Comparison of ENCODE assay signal across 14 cellular contexts in the genomic region with DNA sequence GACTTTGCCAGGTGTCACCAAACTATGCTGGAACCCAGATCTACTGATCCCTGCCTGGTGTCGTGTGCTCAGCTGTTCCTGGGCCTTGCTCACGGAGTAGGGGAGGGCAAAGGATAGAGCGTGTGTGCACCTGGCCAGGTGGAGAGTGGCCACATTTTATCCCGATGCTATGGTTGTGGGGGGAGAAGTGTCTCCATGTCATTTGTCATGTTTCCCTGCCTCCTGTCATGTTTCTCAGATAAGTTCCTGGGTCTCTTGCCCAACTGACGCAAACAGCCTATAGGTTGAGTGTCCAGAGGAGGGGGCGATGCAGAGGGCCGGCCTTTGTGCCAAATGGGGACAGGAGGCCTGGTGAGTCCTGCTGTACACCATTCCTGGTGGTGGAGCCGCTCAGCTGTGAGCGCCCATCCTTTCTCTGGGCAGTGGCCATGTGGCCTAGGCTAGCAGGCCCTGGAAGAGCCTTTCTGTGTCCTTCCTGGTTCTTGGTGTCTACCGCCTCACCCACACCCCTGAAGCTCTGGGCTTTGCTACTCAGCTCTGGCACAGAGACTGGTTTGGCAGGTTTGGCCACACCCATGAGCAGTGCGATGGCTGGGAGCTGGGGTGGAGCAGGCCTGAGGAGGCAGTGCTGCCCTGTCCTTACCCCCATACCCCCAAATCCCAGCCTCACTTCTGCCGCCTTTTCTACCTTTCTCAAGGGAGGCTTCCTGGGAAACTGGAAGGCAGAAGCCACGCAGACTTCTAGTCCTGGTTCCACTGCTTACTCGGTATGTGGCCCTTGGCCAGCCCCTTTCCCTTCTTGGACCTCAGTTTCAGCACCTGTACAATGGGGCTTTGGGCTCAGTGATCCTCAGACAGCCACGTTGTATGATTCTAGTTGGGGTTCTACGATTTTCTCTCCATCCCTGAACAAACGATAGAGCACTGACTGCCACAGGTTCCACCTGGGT. TPM values are rescaled to one million over a fixed set of nuclear protein-coding genes. Genes with fewer than 3 reads are reported as not detected.
DNase-seq lines count a peak whose midpoint lies in the region; ATAC-seq and TF ChIP-seq lines count a peak whose summit lies in the region.
"Had no signal": no experiment of that assay in that cellular context is flagged by ENCODE, and none has a peak within 500 bp of the region (broad histone marks: within the 10 kb centered on the region; RNA-seq: fewer than 3 reads in every experiment).

No MANE protein-coding gene starts in this region.

- ATAC-seq in mucosa of descending colon (peak; percentile 97), GM19455 (IDR thresholded peaks at IDR 0.05; ENCODE audit: unreplicated experiment) (no peak), GM21390 (IDR thresholded peaks at IDR 0.05; ENCODE audit: unreplicated experiment) (no peak)
- ATAC-seq: activated T-helper 17 cell treated with anti-CD3 and anti-CD28 coated beads, Interleukin-2, amount 50 U/mL, for 72 hours; T-helper 17 cell had no signal

- H3K27me3 Mint-ChIP-seq in endodermal cell (ENCODE audit: insufficient read depth) (peaks cover 6% of the 10 kb centered on the region), CD14-positive monocyte (ENCODE audit: low read depth in 3 of 3) (peaks cover 5 to 8% (median 7%) of the 10 kb centered on the region in 3 donors)
- H3K27me3 Mint-ChIP-seq: activated T-helper 17 cell treated with anti-CD3 and anti-CD28 coated beads, Interleukin-2, amount 50 U/mL, for 72 hours had no signal

- H3K27ac ChIP-seq in C4-2B, result peak overlapping the region; percentile 78
- no peak overlapping the region for H3K27ac ChIP-seq in endodermal cell (ENCODE audit: low read depth, low read length)
- H3K27ac ChIP-seq: KMS-11 had no signal

- H3K4me3 ChIP-seq in endodermal cell (ENCODE audit: low read length) (no peak overlapping the region), mucosa of descending colon (no peak overlapping the region)

- H3K9me3 ChIP-seq in endodermal cell (ENCODE audit: control insufficient read depth, low read length) (no peaks in the 10 kb centered on the region), mucosa of descending colon (no peaks in the 10 kb centered on the region)

- H3K27ac Mint-ChIP-seq in endodermal cell (no peak overlapping the region), CD14-positive monocyte (no peak overlapping the region)
- H3K27ac Mint-ChIP-seq: activated T-helper 17 cell treated with anti-CD3 and anti-CD28 coated beads, Interleukin-2, amount 50 U/mL, for 72 hours; T-helper 17 cell had no signal

- H3K4me1 Mint-ChIP-seq in endodermal cell (no peaks in the 10 kb centered on the region), CD14-positive monocyte (peaks cover 6% of the 10 kb centered on the region)
- H3K4me1 Mint-ChIP-seq: activated T-helper 17 cell treated with anti-CD3 and anti-CD28 coated beads, Interleukin-2, amount 50 U/mL, for 72 hours had no signal

- no peak overlapping the region for H3K9ac ChIP-seq in endodermal cell (ENCODE audit: extremely low read depth, low read length, poor library complexity, severe bottlenecking)
- H3K9ac ChIP-seq: KMS-11 had no signal

- no peak for TF ChIP-seq CTCF in C4-2B (conservative IDR thresholded peaks at IDR 0.05)
- no peak for TF ChIP-seq CTCF in endodermal cell (conservative IDR thresholded peaks at IDR 0.05)
- no peak for TF ChIP-seq CTCF in mucosa of descending colon (IDR thresholded peaks at IDR 0.05)
- no peak for TF ChIP-seq CTCF in CD14-positive monocyte (IDR thresholded peaks at IDR 0.05)

- H3K4me1 ChIP-seq in endodermal cell (ENCODE audit: control insufficient read depth, insufficient read depth, low read length) (no peaks in the 10 kb centered on the region), mucosa of descending colon (ENCODE audit: low read depth) (peaks cover 34% of the 10 kb centered on the region)

- H3K36me3 ChIP-seq in endodermal cell (ENCODE audit: control insufficient read depth, insufficient read depth, low read length), result no peaks in the 10 kb centered on the region
- H3K36me3 ChIP-seq in mucosa of descending colon (ENCODE audit: low read depth), result no peaks in the 10 kb centered on the region

- 93 to 95% methylated on average over 11 to 17 of the region's 17 CpGs for WGBS in endodermal cell (ENCODE audit: insufficient coverage in 1 of 2, insufficient read length in 1 of 2), 2 experiments

- intact Hi-C loops in mucosa of descending colon (cut with DNase I, micrococcal nuclease), result no loop called here
- intact Hi-C loops in CD14-positive monocyte (cut with micrococcal nuclease), result no loop called here

- H3K36me3 Mint-ChIP-seq in endodermal cell (ENCODE audit: low read depth) (no peaks in the 10 kb centered on the region), CD14-positive monocyte (no peaks in the 10 kb centered on the region)

- H3K9me3 Mint-ChIP-seq in endodermal cell, result no peaks in the 10 kb centered on the region
- H3K9me3 Mint-ChIP-seq in CD14-positive monocyte, result peaks cover 0 to 4% (median 0%) of the 10 kb centered on the region in 7 donors
- H3K9me3 Mint-ChIP-seq: activated T-helper 17 cell treated with anti-CD3 and anti-CD28 coated beads, Interleukin-2, amount 50 U/mL, for 72 hours had no signal

- H3K4me3 Mint-ChIP-seq in endodermal cell, result no peak overlapping the region
- H3K4me3 Mint-ChIP-seq in CD14-positive monocyte, result no peak overlapping the region
- H3K4me3 Mint-ChIP-seq: activated T-helper 17 cell treated with anti-CD3 and anti-CD28 coated beads, Interleukin-2, amount 50 U/mL, for 72 hours; T-helper 17 cell had no signal

- peak; percentile 49 for DNase-seq in NCI-H2029 treated with DMSO at 0.1 percent for 48 hours (lab: John Stamatoyannopoulos, UW)
- DNase-seq in endodermal cell, result peak; percentile 59
- DNase-seq in mucosa of descending colon, result peak; percentile 92 to 94 (median 92)
- no peak for DNase-seq in CD14-positive monocyte (ENCODE audit: low spot score)
- DNase-seq in GM19240 (ENCODE audit: insufficient read length, low spot score), result no peak
- DNase-seq: effector CD4-positive, alpha-beta T cell; NCI-H187; occipital lobe; T-helper 17 cell had no signal

- no peaks in the 10 kb centered on the region for H3K27me3 ChIP-seq in endodermal cell (ENCODE audit: control insufficient read depth, insufficient read depth, low read length, poor library complexity, severe bottlenecking)

RNA-seq across cellular contexts. Expression of a gene that starts 32.3 kb away (rescaled TPM):
- total RNA-seq in endodermal cell, result 10 to 100 TPM; 32.3 to 36.7 TPM
- polyA plus RNA-seq in endodermal cell (2013, experiment 1 of 2), result 43.7 TPM
- 36.7 TPM for polyA plus RNA-seq in endodermal cell (2013, experiment 2 of 2)
- 10 to 100 TPM; 41.0 to 95.3 (median 71.7) TPM for total RNA-seq in mucosa of descending colon
- not detected for polyA plus RNA-seq in CD14-positive monocyte

Comparison
In these comparisons a context has a peak if more than half of its experiments do, and no peak if none do; other contexts are left out.
1. DNase-seq: peak in NCI-H2029 treated with DMSO at 0.1 percent for 48 hours (single experiment), endodermal cell (single experiment) and mucosa of descending colon (3 of 3); none in CD14-positive monocyte (single experiment) and GM19240 (single experiment).